29 cellular contexts compared by ENCODE assay signal in genomic region chr20:39342463-39342862, GRCh38.
"Had no signal": no experiment of that assay in that cellular context is flagged by ENCODE, and none has a peak within 500 bp of the region (broad histone marks: within the 10 kb centered on the region; RNA-seq: fewer than 3 reads in every experiment).

No MANE protein-coding gene starts in this region.

- H2AFZ ChIP-seq: neural progenitor cell, parathyroid adenoma had no signal

- ATAC-seq: effector memory CD8-positive, alpha-beta T cell; left lobe of liver; mucosa of descending colon; sciatic nerve had no signal

- H3K9me3 ChIP-seq: mucosa of descending colon, thyroid gland, vagina had no signal

- H3K27me3 Mint-ChIP-seq: memory B cell, progenitor cell of endocrine pancreas had no signal

- H3K36me3 ChIP-seq: esophagus squamous epithelium, neural progenitor cell, stomach, thyroid gland, vagina had no signal

- DNase-seq: effector memory CD8-positive, alpha-beta T cell; erythroblast; esophagus squamous epithelium; head of caudate nucleus; mucosa of descending colon; naive B cell; stimulated activated CD4-positive, alpha-beta T cell treated with anti-CD3 and anti-CD28 coated beads, Interleukin-12 subunit alpha, Interleukin-12 subunit beta, amount 100 ng/mL, for 4 hours; stimulated activated CD4-positive, alpha-beta T cell treated with anti-CD3 and anti-CD28 coated beads, Interleukin-1b, Interleukin-23, amount 100 ng/mL, for 48 hours; stimulated activated CD4-positive, alpha-beta T cell treated with anti-CD3 and anti-CD28 coated beads, Interleukin-4, amount 100 ng/mL, for 1 hour; stimulated activated CD8-positive, alpha-beta memory T cell treated with anti-CD3 and anti-CD28 coated beads, Interleukin-4, amount 100 ng/mL, for 48 hours; stimulated activated naive CD4-positive, alpha-beta T cell treated with Interleukin-2 at 50 U/mL for 16 hours; stomach; thyroid gland; trophoblast cell had no signal

- H3K9me3 Mint-ChIP-seq: effector memory CD8-positive, alpha-beta T cell had no signal

- H3K27me3 ChIP-seq: esophagus squamous epithelium, neural progenitor cell, stomach, thyroid gland, vagina had no signal

- H3K4me1 ChIP-seq: esophagus squamous epithelium, neural progenitor cell, parathyroid adenoma, stomach, thyroid gland, vagina had no signal

- H3K27ac Mint-ChIP-seq: effector memory CD8-positive, alpha-beta T cell; memory B cell; mesothelial cell of epicardium; naive B cell; nephron; neural progenitor cell; progenitor cell of endocrine pancreas had no signal

- H3K9ac ChIP-seq: neural progenitor cell, parathyroid adenoma had no signal

- FAIRE-seq: endometrium, frontal cortex, keratinocyte had no signal

- H3K36me3 Mint-ChIP-seq: mesothelial cell of epicardium, naive B cell, neural progenitor cell had no signal

- H3K4me3 Mint-ChIP-seq: effector memory CD8-positive, alpha-beta T cell; memory B cell; mesothelial cell of epicardium; naive B cell; nephron; neural progenitor cell had no signal

- H3K79me2 ChIP-seq: parathyroid adenoma had no signal

- H3K27ac ChIP-seq: coronary artery, esophagus squamous epithelium, neural progenitor cell, parathyroid adenoma, stomach, thyroid gland, vagina had no signal

- H3K4me3 ChIP-seq: coronary artery, esophagus squamous epithelium, lung, mucosa of descending colon, neural progenitor cell, smooth muscle cell, stomach, thyroid gland, vagina had no signal

- H3K4me1 Mint-ChIP-seq: mesothelial cell of epicardium, neural progenitor cell had no signal

- H3K4me2 ChIP-seq: neural progenitor cell, smooth muscle cell had no signal
